10 cellular contexts compared by ENCODE assay signal in genomic region chr11:74672956-74673895, GRCh38. TPM values are rescaled to one million over a fixed set of nuclear protein-coding genes. Genes with fewer than 3 reads are reported as not detected.
DNase-seq lines count a peak whose midpoint lies in the region; ATAC-seq, FAIRE-seq and TF ChIP-seq lines count a peak whose summit lies in the region.
"Had no signal": no experiment of that assay in that cellular context is flagged by ENCODE, and none has a peak within 500 bp of the region (broad histone marks: within the 10 kb centered on the region; RNA-seq: fewer than 3 reads in every experiment).

No MANE protein-coding gene starts in this region.

- no peak for TF ChIP-seq RAD21 in K562 (CRISPR knock-in tag; conservative IDR thresholded peaks at IDR 0.05 in 1 of 2, IDR thresholded peaks at IDR 0.05 in 1 of 2)

- peak overlapping the region; percentile 69; the same call in 2 of the 3 replicates for H3K27ac ChIP-seq in K562 (ENCODE audit: extremely low read depth, low read depth, low read length)
- H3K27ac ChIP-seq in urinary bladder (ENCODE audit: low read depth): peak overlapping the region; percentile 63
- H3K27ac ChIP-seq: 22Rv1, cardiac muscle cell had no signal

- H3K27me3 ChIP-seq in K562 (ENCODE audit: control insufficient read depth in 2 of 2, insufficient read depth in 2 of 2, low read length in 2 of 2): no peaks in the 10 kb centered on the region
- H3K27me3 ChIP-seq: cardiac muscle cell had no signal

- H4K20me1 ChIP-seq in K562 (replicated peaks; ENCODE audit: control insufficient read depth, insufficient read depth, low read length): no peaks in the 10 kb centered on the region

- intact Hi-C loops in K562 (cut with micrococcal nuclease): no loop called here

- CTCF ChIA-PET in K562 (lab: Yijun Ruan, JAX; ENCODE audit: low intra/inter-chr PET ratio): no interaction called here

- in situ Hi-C loops in K562 (cut with MboI): no loop called here

- no peak for TF ChIP-seq POLR2A in K562 (conservative IDR thresholded peaks at IDR 0.05)

- TF ChIP-seq EP300 in K562 (IDR thresholded peaks at IDR 0.05; ENCODE audit: low read length): peak; percentile 12; the same call in 1 of the 2 replicates

- peak; percentile 79 for ATAC-seq in K562
- ATAC-seq in HG02973 (IDR thresholded peaks at IDR 0.05; ENCODE audit: unreplicated experiment): no peak
- ATAC-seq in GM21528 (IDR thresholded peaks at IDR 0.05; ENCODE audit: low FRiP score, unreplicated experiment): no peak

- no peak for TF ChIP-seq CTCF in K562 (IDR thresholded peaks at IDR 0.05 in 2 of 3, conservative IDR thresholded peaks at IDR 0.05 in 1 of 3; ENCODE audit: insufficient read depth in 2 of 3, low read depth in 1 of 3, low read length in 3 of 3)

- H3K9ac ChIP-seq in K562 (ENCODE audit: insufficient read depth in 1 of 2, low read depth in 2 of 2, low read length in 2 of 2): peak overlapping the region; percentile 16 to 80; a peak in 3 of 4 replicates

- no peaks in the 10 kb centered on the region for H3K9me3 ChIP-seq in K562 (replicated peaks; ENCODE audit: control insufficient read depth, insufficient read depth, low read depth, low read length)

- no peaks in the 10 kb centered on the region for H3K9me1 ChIP-seq in K562 (ENCODE audit: control insufficient read depth, insufficient read depth, low read length)

- H3K4me1 ChIP-seq in K562 (replicated peaks in 1 of 2; ENCODE audit: control insufficient read depth in 2 of 2, insufficient read depth in 2 of 2, low read length in 2 of 2) (peaks cover 13 to 16% of the 10 kb centered on the region in 2 experiments), urinary bladder (ENCODE audit: insufficient read depth) (no peaks in the 10 kb centered on the region)

- H3K4me3 ChIP-seq in K562: no peak overlapping the region
- no peak overlapping the region for H3K4me3 ChIP-seq in urinary bladder (ENCODE audit: low read depth, low read length)
- H3K4me3 ChIP-seq: cardiac muscle cell had no signal

- peak; percentile 86 for FAIRE-seq in K562 (lab: Jason Lieb, UNC)
- FAIRE-seq in frontal cortex (lab: Jason Lieb, UNC): no peak

- H3K36me3 ChIP-seq in K562 (ENCODE audit: control insufficient read depth, insufficient read depth, low read length) (no peaks in the 10 kb centered on the region), urinary bladder (ENCODE audit: insufficient read depth) (no peaks in the 10 kb centered on the region)
- H3K36me3 ChIP-seq: cardiac muscle cell had no signal

- DNase-seq in DMS79 treated with DMSO at 0.1 percent for 48 hours (lab: John Stamatoyannopoulos, UW) (peak; percentile 30), DMS79 (lab: John Stamatoyannopoulos, UW) (no peak), K562 (ENCODE audit: extremely low read depth in 1 of 4, low spot score in 3 of 4) (peak in 3 of 4 experiments; percentile 32 to 65 (median 55)), left kidney (ENCODE audit: low read depth, low spot score) (peak; percentile 45), frontal cortex (ENCODE audit: low spot score in 2 of 2) (no peak)

- peak overlapping the region; percentile 77 for H2AFZ ChIP-seq in K562 (ENCODE audit: low read depth, low read length)

- no TSS peak for BruUV-seq in K562 (replicated peaks; lab: Mats Ljungman, UMichigan)

- POLR2A ChIA-PET in K562 (lab: Yijun Ruan, JAX): interaction anchor here (0.5 to 1.6 kb wide), 7 partner anchors 15 to 1988 kb away, joined by 3 to 5 read pairs (median 4); no protein-coding TSS in a partner anchor

- H3K4me2 ChIP-seq in K562 (ENCODE audit: insufficient read depth, low read length): peak overlapping the region; percentile 60

- no peaks in the 10 kb centered on the region for H3K79me2 ChIP-seq in K562 (ENCODE audit: control insufficient read depth, insufficient read depth, low read length)

- WGBS in K562 (ENCODE audit: insufficient coverage, low coverage, missing lambda C conversion rate): 19% methylated on average over 13 of the region's 13 CpGs
- WGBS in urinary bladder: 25% methylated on average over 13 of the region's 13 CpGs

TF ChIP-seq in K562, 482 proteins besides CTCF, POLR2A, EP300 and RAD21 (continues in another document):
- peak; percentile 21; the same call in 1 of the 2 replicates for TF ChIP-seq MTA2 (IDR thresholded peaks at IDR 0.05; ENCODE audit: low read depth)
- TF ChIP-seq CXXC5 (CRISPR knock-in tag; IDR thresholded peaks at IDR 0.05): peak; percentile 14; the same call in 1 of the 2 replicates
- TF ChIP-seq SMARCA4 (IDR thresholded peaks at IDR 0.05): peak; percentile 68; the same call in 1 of the 2 replicates
- TF ChIP-seq NRF1 (conservative IDR thresholded peaks at IDR 0.05 in 1 of 2, IDR thresholded peaks at IDR 0.05 in 1 of 2): 0 out of 4 replicates have a peak, but pooled peaks of 1 of the 2 experiments have one; percentile 10
- TF ChIP-seq HMBOX1 (IDR thresholded peaks at IDR 0.05): peak; percentile 62; the same call in 1 of the 2 replicates
- no peak for TF ChIP-seq FOXO4 (CRISPR knock-in tag; IDR thresholded peaks at IDR 0.05)
- no peak for TF ChIP-seq MBD1 (CRISPR knock-in tag; IDR thresholded peaks at IDR 0.05)

RNA-seq across cellular contexts. Expression of gene CHRDL2, which starts 58.0 kb away (rescaled TPM):
- not detected in 2 replicates for total RNA-seq in K562 (2011; cell fraction: chromatin; rRNA removed; ENCODE audit: low replicate concordance)
- total RNA-seq in K562 (2011; cell fraction: nucleolus; rRNA removed): not detected in 2 replicates
- not detected in 2 replicates for total RNA-seq in K562 (2011; cell fraction: nucleoplasm; rRNA removed)
- total RNA-seq in K562 (2014; rRNA removed) (not detected in 2 replicates), K562 (2014; rRNA removed; fragmentation: Illumina TruSeq; extraction: Trizol) (not detected in 2 replicates), K562 (2015; rRNA removed; fragmentation: Illumina TruSeq; extraction: Trizol) (not detected in 2 replicates), K562 (2021) (0.20 TPM in 1 of 2 replicates, not detected in the other), urinary bladder (0.69 TPM), frontal cortex (not detected)
- polyA plus RNA-seq in K562 (2011; rRNA removed) (not detected in 2 replicates), K562 (2014; fragmentation: Illumina TruSeq; extraction: Trizol) (not detected in 2 replicates), K562 (2014; fragmentation: Nextera tagmentation; extraction: Ambion mirVana) (not detected), K562 (2014; rRNA removed) (not detected in 2 replicates), urinary bladder (72.8 TPM)
- not detected in 2 replicates for polyA plus RNA-seq in K562 (2011; cell fraction: cytosol; rRNA removed)
- polyA plus RNA-seq in K562 (2011; cell fraction: nucleus; rRNA removed): not detected in 2 replicates
- polyA plus RNA-seq in K562 (2012): not detected in 2 replicates
- polyA minus RNA-seq in K562 (2011; rRNA and poly(A)+ RNA removed): not detected in 2 replicates
- polyA minus RNA-seq in K562 (2011; cell fraction: cytosol; rRNA and poly(A)+ RNA removed): not detected in 2 replicates
- polyA minus RNA-seq in K562 (2011; cell fraction: nucleus; rRNA and poly(A)+ RNA removed): not detected in 2 replicates
- total RNA-seq: cardiac muscle cell had no signal
- polyA plus RNA-seq: cardiac muscle cell had no signal

Comparison
In these comparisons a context has a peak if more than half of its experiments do, and no peak if none do; other contexts are left out.
1. DNase-seq: peak in DMS79 treated with DMSO at 0.1 percent for 48 hours (single experiment), K562 (3 of 4) and left kidney (single experiment); none in DMS79 (single experiment) and frontal cortex (0 of 2).